Comparison of ENCODE assay signal across 8 cellular contexts in the genomic region with DNA sequence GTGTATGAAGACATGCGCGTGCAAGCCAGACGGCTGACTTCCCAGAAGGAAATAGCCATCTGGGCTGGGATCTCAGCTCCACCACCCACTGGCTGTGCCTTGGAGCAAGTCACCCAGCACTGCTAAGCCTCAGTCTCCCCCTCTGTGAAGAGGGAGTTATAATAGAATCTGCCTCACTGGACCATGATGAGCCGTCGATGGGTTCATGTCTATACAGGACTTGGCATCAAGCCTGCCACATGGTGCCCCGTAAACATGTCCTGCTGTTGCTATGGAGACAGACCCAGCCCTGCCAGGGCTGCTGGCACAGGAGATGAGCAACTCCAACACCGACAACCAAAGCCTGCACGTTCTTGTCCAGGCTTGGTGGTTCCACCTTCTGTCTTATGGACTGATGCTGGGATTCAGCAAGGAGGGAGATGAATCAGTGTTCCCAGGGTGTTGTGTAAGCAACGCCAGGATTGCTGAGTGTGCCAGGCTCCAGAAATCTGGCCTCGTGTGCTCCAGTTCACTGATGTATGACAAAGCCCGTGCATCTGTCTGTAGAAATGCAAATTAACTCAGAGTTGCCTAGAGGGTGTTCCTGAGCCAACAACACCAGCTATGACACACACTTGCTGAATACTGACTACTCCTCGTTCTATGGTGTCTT. TPM values are rescaled to one million over a fixed set of nuclear protein-coding genes. Genes with fewer than 3 reads are reported as not detected.
DNase-seq lines count a peak whose midpoint lies in the region; ATAC-seq and TF ChIP-seq lines count a peak whose summit lies in the region.

No MANE protein-coding gene starts in this region.

- 74% methylated on average over 12 of the region's 12 CpGs for WGBS in smooth muscle cell (ENCODE audit: low lambda C conversion rate)

- no peak overlapping the region for H3K4me3 Mint-ChIP-seq in CD8-positive, alpha-beta memory T cell
- H3K4me3 Mint-ChIP-seq in stimulated activated memory B cell treated with anti-CD40 and anti-IgM and Interleukin-4, amounts not matched to agents 10 μg/mL and 1 μg/mL and 100 μg/mL, for 72 hours, result no peak overlapping the region

- no peak overlapping the region for H3K9ac ChIP-seq in smooth muscle cell (ENCODE audit: low read depth)

- H3F3A ChIP-seq in smooth muscle cell (ENCODE audit: low read depth), result no peaks in the 10 kb centered on the region

- H3K36me3 Mint-ChIP-seq in CD8-positive, alpha-beta memory T cell, result no peaks in the 10 kb centered on the region
- no peaks in the 10 kb centered on the region for H3K36me3 Mint-ChIP-seq in stimulated activated memory B cell treated with anti-CD40 and anti-IgM and Interleukin-4, amounts not matched to agents 10 μg/mL and 1 μg/mL and 100 μg/mL, for 72 hours

- peak; percentile 95 for ATAC-seq in GM18858 (IDR thresholded peaks at IDR 0.05; ENCODE audit: unreplicated experiment)
- ATAC-seq in HG02943 (IDR thresholded peaks at IDR 0.05; ENCODE audit: low read depth, unreplicated experiment), result peak; percentile 84
- peak; percentile 91 for ATAC-seq in stimulated activated memory B cell treated with anti-CD40 and anti-IgM and Interleukin-4, amounts not matched to agents 10 μg/mL and 1 μg/mL and 100 μg/mL, for 72 hours

- no peaks in the 10 kb centered on the region for H4K20me1 ChIP-seq in smooth muscle cell (ENCODE audit: low read depth)

- no peak overlapping the region for H3K4me3 ChIP-seq in CD8-positive, alpha-beta memory T cell (ENCODE audit: low read length)
- H3K4me3 ChIP-seq in epithelial cell of esophagus (ENCODE audit: low read length) (no peak overlapping the region), smooth muscle cell (no peak overlapping the region)

- DNase-seq in CD8-positive, alpha-beta memory T cell, result peak; percentile 14 to 72 (median 26)
- DNase-seq in NCI-H345 (lab: John Stamatoyannopoulos, UW), result peak; percentile 94
- DNase-seq in epithelial cell of esophagus (ENCODE audit: low read depth), result peak; percentile 100
- DNase-seq in smooth muscle cell (lab: John Stamatoyannopoulos, UW; ENCODE audit: unreplicated experiment), result no peak
- no peak for DNase-seq in SHP77 treated with DMSO at 0.1 percent for 48 hours (lab: John Stamatoyannopoulos, UW)

- POLR2A ChIA-PET in CD8-positive, alpha-beta memory T cell (lab: Charles Lee), result no interaction called here

- no peak overlapping the region for H3K27ac Mint-ChIP-seq in CD8-positive, alpha-beta memory T cell
- no peak overlapping the region for H3K27ac Mint-ChIP-seq in stimulated activated memory B cell treated with anti-CD40 and anti-IgM and Interleukin-4, amounts not matched to agents 10 μg/mL and 1 μg/mL and 100 μg/mL, for 72 hours

- no peak overlapping the region for H3K4me2 ChIP-seq in smooth muscle cell

- peaks cover 29% of the 10 kb centered on the region for H3K4me1 ChIP-seq in CD8-positive, alpha-beta memory T cell (ENCODE audit: insufficient read depth, low read length)
- H3K4me1 ChIP-seq in smooth muscle cell (ENCODE audit: low read depth), result no peaks in the 10 kb centered on the region

- no peak overlapping the region for H3K27ac ChIP-seq in CD8-positive, alpha-beta memory T cell (ENCODE audit: low read depth, low read length)
- no peak overlapping the region for H3K27ac ChIP-seq in smooth muscle cell (ENCODE audit: low read depth)

- H3K36me3 ChIP-seq in CD8-positive, alpha-beta memory T cell (ENCODE audit: insufficient read depth, low read length), result no peaks in the 10 kb centered on the region
- H3K36me3 ChIP-seq in smooth muscle cell (ENCODE audit: low read depth), result no peaks in the 10 kb centered on the region

- H2AFZ ChIP-seq in smooth muscle cell (ENCODE audit: low read depth), result no peak overlapping the region

- no peaks in the 10 kb centered on the region for H3K27me3 Mint-ChIP-seq in CD8-positive, alpha-beta memory T cell
- no peaks in the 10 kb centered on the region for H3K27me3 Mint-ChIP-seq in stimulated activated memory B cell treated with anti-CD40 and anti-IgM and Interleukin-4, amounts not matched to agents 10 μg/mL and 1 μg/mL and 100 μg/mL, for 72 hours

- H3K27me3 ChIP-seq in CD8-positive, alpha-beta memory T cell (ENCODE audit: insufficient read depth, low read length, poor library complexity, severe bottlenecking), result no peaks in the 10 kb centered on the region
- no peaks in the 10 kb centered on the region for H3K27me3 ChIP-seq in smooth muscle cell (ENCODE audit: low read depth)

- H3K9me3 Mint-ChIP-seq in CD8-positive, alpha-beta memory T cell, result no peaks in the 10 kb centered on the region
- no peaks in the 10 kb centered on the region for H3K9me3 Mint-ChIP-seq in stimulated activated memory B cell treated with anti-CD40 and anti-IgM and Interleukin-4, amounts not matched to agents 10 μg/mL and 1 μg/mL and 100 μg/mL, for 72 hours

- H3K9me3 ChIP-seq in CD8-positive, alpha-beta memory T cell (ENCODE audit: low read length), result no peaks in the 10 kb centered on the region
- H3K9me3 ChIP-seq in smooth muscle cell (replicated peaks; ENCODE audit: low read depth), result no peaks in the 10 kb centered on the region

- CTCF ChIA-PET in CD8-positive, alpha-beta memory T cell (lab: Charles Lee), result no interaction called here

- H3K79me2 ChIP-seq in smooth muscle cell (ENCODE audit: low read depth), result no peaks in the 10 kb centered on the region

- no peak for TF ChIP-seq CTCF in epithelial cell of esophagus (IDR thresholded peaks at IDR 0.05; ENCODE audit: insufficient read depth, low read depth, low read length, missing control alignments)
- no peak for TF ChIP-seq CTCF in smooth muscle cell (IDR thresholded peaks at IDR 0.05; ENCODE audit: borderline replicate concordance, insufficient read depth, poor library complexity, severe bottlenecking)

- peaks cover 4 to 14% (median 13%) of the 10 kb centered on the region in 3 donors for H3K4me1 Mint-ChIP-seq in CD8-positive, alpha-beta memory T cell
- H3K4me1 Mint-ChIP-seq in stimulated activated memory B cell treated with anti-CD40 and anti-IgM and Interleukin-4, amounts not matched to agents 10 μg/mL and 1 μg/mL and 100 μg/mL, for 72 hours, result peaks cover 7% of the 10 kb centered on the region

RNA-seq across cellular contexts. Expression of a gene that starts 5.6 kb away (rescaled TPM):
- not detected for total RNA-seq in CD8-positive, alpha-beta memory T cell
- not detected for polyA plus RNA-seq in CD8-positive, alpha-beta memory T cell
- 0.45 and 1.6 TPM in 2 replicates for total RNA-seq in smooth muscle cell
- polyA plus RNA-seq in smooth muscle cell, result 0.49 TPM in 1 of 2 replicates, not detected in the other

RNA-seq across cellular contexts. Expression of a gene that starts 15.2 kb away (rescaled TPM):
- 1 to 10 TPM; 1.4 to 1.7 TPM for total RNA-seq in CD8-positive, alpha-beta memory T cell
- 1.4 TPM for polyA plus RNA-seq in CD8-positive, alpha-beta memory T cell
- 0.67 and 4.3 TPM in 2 replicates for total RNA-seq in smooth muscle cell
- 1.2 and 1.9 TPM in 2 replicates for polyA plus RNA-seq in smooth muscle cell

RNA-seq across cellular contexts. Expression of a gene that starts 39.9 kb away (rescaled TPM):
- total RNA-seq in CD8-positive, alpha-beta memory T cell, result 100 to 1,000 TPM; 218 TPM
- 294 TPM for polyA plus RNA-seq in CD8-positive, alpha-beta memory T cell
- total RNA-seq in smooth muscle cell, result 160 and 171 TPM in 2 replicates
- polyA plus RNA-seq in smooth muscle cell, result 147 and 160 TPM in 2 replicates

RNA-seq across cellular contexts. Expression of a gene that starts 46.2 kb away (rescaled TPM):
- not detected for total RNA-seq in CD8-positive, alpha-beta memory T cell
- polyA plus RNA-seq in CD8-positive, alpha-beta memory T cell, result not detected
- total RNA-seq in smooth muscle cell, result not detected in 2 replicates
- polyA plus RNA-seq in smooth muscle cell, result not detected in 2 replicates

Comparison
In these comparisons a context has a peak if more than half of its experiments do, and no peak if none do; other contexts are left out.
1. DNase-seq: peak in CD8-positive, alpha-beta memory T cell (5 of 5), NCI-H345 (single experiment) and epithelial cell of esophagus (single experiment); none in smooth muscle cell (single experiment) and SHP77 treated with DMSO at 0.1 percent for 48 hours (single experiment).
2. Peak in every context shown above with its lines, with median percentiles within 50 percentile points of each other: ATAC-seq.